8 cellular contexts compared by ENCODE assay signal in the genomic region with DNA sequence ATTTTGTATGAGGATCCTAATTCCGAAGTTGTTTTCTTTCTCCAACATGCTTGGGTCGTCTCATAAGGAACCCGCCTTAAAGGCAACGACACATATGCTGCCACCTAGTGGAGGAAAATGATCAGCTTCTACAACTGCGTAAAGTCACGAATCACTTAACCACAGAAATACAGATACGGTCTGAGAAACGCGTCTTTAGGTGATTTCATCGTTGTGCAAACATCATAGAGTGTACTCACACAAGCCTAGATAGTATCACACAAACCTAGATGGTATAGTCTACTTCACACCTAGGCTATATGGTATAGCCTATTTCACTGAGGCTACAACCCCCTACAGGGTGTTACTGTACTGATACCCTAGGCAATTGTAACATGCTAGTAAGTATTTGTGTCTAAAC. TPM values are rescaled to one million over a fixed set of nuclear protein-coding genes. Genes with fewer than 3 reads are reported as not detected.
DNase-seq lines count a peak whose midpoint lies in the region; ATAC-seq and TF ChIP-seq lines count a peak whose summit lies in the region.

No MANE protein-coding gene starts in this region.

- DNase-seq in DMS53 treated with DMSO at 0.1 percent for 48 hours (lab: John Stamatoyannopoulos, UW; ENCODE audit: unreplicated experiment) (peak; percentile 99), H4 (ENCODE audit: low spot score) (peak; percentile 81), NCI-H128 (lab: John Stamatoyannopoulos, UW; ENCODE audit: unreplicated experiment) (peak; percentile 21), inferior parietal cortex (ENCODE audit: extremely low spot score) (peak; percentile 96)
- DNase-seq in stimulated activated CD4-positive, alpha-beta T cell treated with anti-CD3 and anti-CD28 coated beads, Interleukin-1b, Interleukin-23, amount 100 ng/mL, for 48 hours, result peak; percentile 62

- peaks cover 23% of the 10 kb centered on the region for H3K27me3 Mint-ChIP-seq in brain

- no peak for ATAC-seq in GM19467 (IDR thresholded peaks at IDR 0.05; ENCODE audit: unreplicated experiment)

- no peaks in the 10 kb centered on the region for H3K9me3 ChIP-seq in SU-DHL-6 (ENCODE audit: insufficient read depth, low read length)

- H3K79me2 ChIP-seq in SU-DHL-6 (ENCODE audit: insufficient read depth, low read length), result no peaks in the 10 kb centered on the region

- H4K20me1 ChIP-seq in SU-DHL-6 (ENCODE audit: low read depth, low read length), result no peaks in the 10 kb centered on the region

- TF ChIP-seq CTCF in SU-DHL-6 (IDR thresholded peaks at IDR 0.05; ENCODE audit: insufficient read depth, low read length, poor library complexity, severe bottlenecking), result peak; percentile 86
- peak; percentile 67 to 82 for TF ChIP-seq CTCF in brain (conservative IDR thresholded peaks at IDR 0.05)

- H3K27ac Mint-ChIP-seq in brain, result peak overlapping the region in 1 of 5 experiments; percentile 79

- H3K4me3 Mint-ChIP-seq in brain, result no peak overlapping the region

- H3K9ac ChIP-seq in SU-DHL-6 (ENCODE audit: low read length), result no peak overlapping the region

- no peaks in the 10 kb centered on the region for H3F3A ChIP-seq in SU-DHL-6 (ENCODE audit: insufficient read depth)

- H2AFZ ChIP-seq in SU-DHL-6 (ENCODE audit: low read depth, low read length, severe bottlenecking), result peak overlapping the region; percentile 15

- no peaks in the 10 kb centered on the region for H3K9me2 ChIP-seq in SU-DHL-6 (replicated peaks; ENCODE audit: insufficient read depth, low read length)

- no peaks in the 10 kb centered on the region for H3K9me3 Mint-ChIP-seq in brain

- no peak overlapping the region for H3K27ac ChIP-seq in SU-DHL-6 (ENCODE audit: low read depth, low read length)

- peaks cover 10% of the 10 kb centered on the region for H3K4me1 Mint-ChIP-seq in brain

- no peak overlapping the region for H3K4me2 ChIP-seq in SU-DHL-6 (ENCODE audit: low read depth, low read length, poor library complexity, severe bottlenecking)

- no peak overlapping the region for H3K4me3 ChIP-seq in SU-DHL-6 (ENCODE audit: insufficient read depth, low read length, poor library complexity, severe bottlenecking)

- no peaks in the 10 kb centered on the region for H3K36me3 Mint-ChIP-seq in brain

- no peaks in the 10 kb centered on the region for H3K27me3 ChIP-seq in SU-DHL-6 (ENCODE audit: low read length)

- no peaks in the 10 kb centered on the region for H3K36me3 ChIP-seq in SU-DHL-6 (ENCODE audit: low read length)

RNA-seq across cellular contexts. Expression of a gene that starts 13.1 kb away (rescaled TPM):
- total RNA-seq in H4 (2014; rRNA removed; shearing (Covaris generic)), result not detected in 2 replicates
- 4.5 TPM for polyA plus RNA-seq in brain (ENCODE audit: insufficient read depth, low read depth, low replicate concordance)

RNA-seq across cellular contexts. Expression of a gene that starts 39.3 kb away (rescaled TPM):
- not detected in 2 replicates for total RNA-seq in H4 (2014; rRNA removed; shearing (Covaris generic))
- 0.17 TPM for polyA plus RNA-seq in brain (ENCODE audit: insufficient read depth, low read depth, low replicate concordance)

RNA-seq across cellular contexts. Expression of a gene that starts 46.5 kb away (rescaled TPM):
- 13.1 and 13.6 TPM in 2 replicates for total RNA-seq in H4 (2014; rRNA removed; shearing (Covaris generic))
- polyA plus RNA-seq in brain (ENCODE audit: insufficient read depth, low read depth, low replicate concordance), result 15.8 TPM

Comparison
In these comparisons a context has a peak if more than half of its experiments do, and no peak if none do; other contexts are left out.
1. DNase-seq: peak in every context shown above with its lines; median percentile 99 in DMS53 treated with DMSO at 0.1 percent for 48 hours; 96 in inferior parietal cortex; 81 in H4; 62 in stimulated activated CD4-positive, alpha-beta T cell treated with anti-CD3 and anti-CD28 coated beads, Interleukin-1b, Interleukin-23, amount 100 ng/mL, for 48 hours; 21 in NCI-H128.